9 cellular contexts compared by ENCODE assay signal in the genomic region with DNA sequence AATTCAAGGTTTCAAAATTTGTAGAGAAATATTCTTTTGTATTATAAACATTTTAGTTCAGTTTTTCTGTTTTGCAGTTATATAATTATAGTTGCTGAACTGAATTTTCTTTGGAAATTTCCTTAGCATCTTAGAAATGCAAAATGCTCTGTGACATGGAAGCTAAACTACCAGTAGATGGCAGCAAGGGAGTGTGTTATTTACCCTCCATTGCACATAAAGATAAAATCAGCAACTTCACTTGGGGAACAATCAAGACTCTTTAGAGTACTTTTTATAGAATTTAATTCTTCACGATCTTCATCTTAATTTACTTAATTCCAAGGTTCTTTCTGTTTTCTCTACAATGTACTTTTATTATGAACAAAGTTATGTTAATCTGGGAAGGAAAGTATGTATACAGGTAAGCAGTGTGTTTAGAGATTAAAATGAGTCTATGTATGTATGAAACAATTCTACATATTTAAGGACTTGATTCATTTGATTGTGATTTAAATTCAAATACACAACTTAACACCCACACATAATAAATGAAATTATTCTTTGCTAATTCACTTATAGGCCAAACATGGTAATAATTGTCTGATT.
A peak's percentile ranks its signal among the peaks of the same experiment; 100 is the strongest.
DNase-seq lines count a peak whose midpoint lies in the region; ATAC-seq and TF ChIP-seq lines count a peak whose summit lies in the region.
"Had no signal": no experiment of that assay in that cellular context is flagged by ENCODE, and none has a peak within 500 bp of the region (broad histone marks: within the 10 kb centered on the region; RNA-seq: fewer than 3 reads in every experiment).

No MANE protein-coding gene starts in this region.

- DNase-seq in DMS 273 treated with DMSO at 0.1 percent for 48 hours (lab: John Stamatoyannopoulos, UW) (peak; percentile 43), M059J (ENCODE audit: low read depth) (peak; percentile 70), SJCRH30 (peak; percentile 13 to 74), fibroblast of mammary gland (ENCODE audit: low read depth) (peak; percentile 76), prostate gland (ENCODE audit: low spot score) (peak; percentile 24)

- no peaks in the 10 kb centered on the region for H3K9me3 ChIP-seq in SJCRH30 (replicated peaks)
- no peaks in the 10 kb centered on the region for H3K9me3 ChIP-seq in prostate gland

- intact Hi-C loops in prostate gland (cut with DNase I), result loop anchor here (2.0 to 10.0 kb wide), 3 partner anchors 405 to 895 kb away; a partner anchor contains a TSS

- no peaks in the 10 kb centered on the region for H3K27me3 ChIP-seq in SJCRH30
- no peaks in the 10 kb centered on the region for H3K27me3 ChIP-seq in prostate gland (replicated peaks; ENCODE audit: insufficient read depth)

- WGBS in prostate gland, result 2% methylated on average over 1 of the region's 1 CpG

- ATAC-seq in GM21515 (IDR thresholded peaks at IDR 0.05; ENCODE audit: unreplicated experiment), result peak; percentile 76
- ATAC-seq in GM18498 (IDR thresholded peaks at IDR 0.05; ENCODE audit: unreplicated experiment), result no peak
- no peak for ATAC-seq in HG02938 (IDR thresholded peaks at IDR 0.05; ENCODE audit: unreplicated experiment)

- TF ChIP-seq POLR2A in prostate gland (IDR thresholded peaks at IDR 0.05), result no peak

- no peaks in the 10 kb centered on the region for H3K4me1 ChIP-seq in SJCRH30
- no peaks in the 10 kb centered on the region for H3K4me1 ChIP-seq in prostate gland (replicated peaks)

- no peak overlapping the region for H3K4me3 ChIP-seq in SJCRH30
- H3K4me3 ChIP-seq in fibroblast of mammary gland (ENCODE audit: control insufficient read depth, low read depth, low read length), result no peak overlapping the region
- H3K4me3 ChIP-seq in prostate gland, result no peak overlapping the region
- H3K4me3 ChIP-seq: skin epidermis had no signal

- H3K27ac ChIP-seq in SJCRH30 (no peak overlapping the region), prostate gland (no peak overlapping the region)
- H3K27ac ChIP-seq: skin epidermis had no signal

- peak; percentile 83 for TF ChIP-seq CTCF in fibroblast of mammary gland (conservative IDR thresholded peaks at IDR 0.05; ENCODE audit: control insufficient read depth, insufficient read depth, low read depth, low read length)
- peak in 3 of 4 experiments; percentile 59 to 82 (median 77) for TF ChIP-seq CTCF in prostate gland (IDR thresholded peaks at IDR 0.05)

- no peaks in the 10 kb centered on the region for H3K36me3 ChIP-seq in SJCRH30
- H3K36me3 ChIP-seq in prostate gland, result no peaks in the 10 kb centered on the region

Comparison
In these comparisons a context has a peak if more than half of its experiments do, and no peak if none do; other contexts are left out.
1. DNase-seq: peak in every context shown above with its lines; median percentile 76 in fibroblast of mammary gland; 70 in M059J; 44 in SJCRH30; 43 in DMS 273 treated with DMSO at 0.1 percent for 48 hours; 24 in prostate gland.